ENCODE assay signal across 34 cellular contexts in genomic region chr16:53896711-53897110, GRCh38.
"Had no signal": no experiment of that assay in that cellular context is flagged by ENCODE, and none has a peak within 500 bp of the region (broad histone marks: within the 10 kb centered on the region; RNA-seq: fewer than 3 reads in every experiment).

No MANE protein-coding gene starts in this region.

- H3K4me1 Mint-ChIP-seq: activated B cell treated with CpG ODN at 0.5 μM for 24 hours had no signal

- H3K9me3 ChIP-seq: adrenal gland, body of pancreas, colonic mucosa, esophagus squamous epithelium, gastroesophageal sphincter, heart right ventricle had no signal

- H3K4me3 ChIP-seq: adrenal gland, body of pancreas, cardiac muscle cell, colonic mucosa, esophagus squamous epithelium, gastroesophageal sphincter, heart right ventricle, hepatocyte had no signal

- H3K36me3 ChIP-seq: adrenal gland, cardiac muscle cell, colonic mucosa, esophagus squamous epithelium, gastroesophageal sphincter, heart right ventricle, WERI-Rb-1 had no signal

- ATAC-seq: activated CD4-positive, CD25-positive, alpha-beta regulatory T cell treated with anti-CD3 and anti-CD28 coated beads, Interleukin-2, amount 50 U/mL, for 24 hours; activated CD8-positive, alpha-beta memory T cell treated with anti-CD3 and anti-CD28 coated beads, Interleukin-2, amount 10 ng/mL, durations not matched to agents 7 days and 5 days; activated CD8-positive, alpha-beta T cell treated with anti-CD3 and anti-CD28 coated beads, Interleukin-2, amount 10 ng/mL, durations not matched to agents 7 days and 5 days; activated naive CD8-positive, alpha-beta T cell treated with anti-CD3 and anti-CD28 coated beads, Interleukin-2, amount 50 U/mL, for 24 hours; body of pancreas; gastroesophageal sphincter; heart right ventricle; T-helper 17 cell had no signal

- H3K27ac Mint-ChIP-seq: activated B cell treated with CpG ODN at 0.5 μM for 24 hours; activated CD4-positive, alpha-beta memory T cell treated with anti-CD3 and anti-CD28 coated beads for 36 hours; activated CD8-positive, alpha-beta memory T cell treated with anti-CD3 and anti-CD28 coated beads, Interleukin-2, amount 10 ng/mL, durations not matched to agents 7 days and 5 days; activated CD8-positive, alpha-beta T cell treated with anti-CD3 and anti-CD28 coated beads, Interleukin-2, amount 10 ng/mL, durations not matched to agents 7 days and 5 days; activated naive CD4-positive, alpha-beta T cell treated with anti-CD3 and anti-CD28 coated beads for 36 hours; activated naive CD4-positive, alpha-beta T cell treated with anti-CD3 and anti-CD28 coated beads, Interleukin-2, amount 50 U/mL, for 24 hours; activated naive CD8-positive, alpha-beta T cell treated with anti-CD3 and anti-CD28 coated beads for 36 hours; activated naive CD8-positive, alpha-beta T cell treated with anti-CD3 and anti-CD28 coated beads, Interleukin-2, amount 50 U/mL, for 24 hours; activated T-helper 1 cell treated with anti-CD3 and anti-CD28 coated beads, Interleukin-12 subunit alpha, Interleukin-12 subunit beta, Interleukin-2, Interleukin-4 antibody, amounts not matched to agents 30 ng/mL and 10 ng/mL and 1 ng/mL, durations not matched to agents 14 hours and 24 hours and 36 hours; activated T-helper 2 cell treated with anti-CD3 and anti-CD28 coated beads, Interferon-gamma antibody, Interleukin-2, Interleukin-4, amounts not matched to agents 10 μg/mL and 5 μg/mL and 100 μg/mL, durations not matched to agents 14 hours and 24 hours and 36 hours; T-helper 17 cell; T-helper 2 cell treated with Interferon-gamma antibody and Interleukin-4, amounts not matched to agents 5 μg/mL and 100 μg/mL, for 36 hours had no signal

- DNase-seq: activated B cell treated with CpG ODN at 0.5 μM for 24 hours; activated CD4-positive, alpha-beta memory T cell treated with anti-CD3 and anti-CD28 coated beads for 36 hours; activated CD4-positive, alpha-beta T cell treated with anti-CD3 and anti-CD28 coated beads for 48 hours; activated CD8-positive, alpha-beta memory T cell treated with anti-CD3 and anti-CD28 coated beads, Interleukin-2, amount 10 ng/mL, durations not matched to agents 7 days and 5 days; activated CD8-positive, alpha-beta memory T cell treated with anti-CD3 and anti-CD28 coated beads, Interleukin-2, amount 50 U/mL, for 4 hours; activated CD8-positive, alpha-beta T cell treated with anti-CD3 and anti-CD28 coated beads, Interleukin-2, amount 10 ng/mL, durations not matched to agents 7 days and 5 days; activated effector memory CD4-positive, alpha-beta T cell treated with anti-CD3 and anti-CD28 coated beads, Interleukin-2, amount 50 U/mL, for 16 hours; activated naive CD4-positive, alpha-beta T cell treated with anti-CD3 and anti-CD28 coated beads for 36 hours; activated naive CD8-positive, alpha-beta T cell treated with anti-CD3 and anti-CD28 coated beads for 36 hours; activated naive CD8-positive, alpha-beta T cell treated with anti-CD3 and anti-CD28 coated beads, Interleukin-2, amount 50 U/mL, for 24 hours; activated T-cell treated with anti-CD3 and anti-CD28 coated beads, Interleukin-2, amount 50 U/mL, for 1 hour; activated T-cell treated with anti-CD3 and anti-CD28 coated beads, Interleukin-2, amount 50 U/mL, for 48 hours; adrenal gland; amygdala; aorta; body of pancreas; central memory CD4-positive, alpha-beta T cell; colonic mucosa; effector CD8-positive, alpha-beta T cell; esophagus squamous epithelium; foreskin melanocyte; heart right ventricle; T-helper 17 cell; T1000; WERI-Rb-1 had no signal

- H3K4me1 ChIP-seq: colonic mucosa had no signal

- H3K4me3 Mint-ChIP-seq: activated B cell treated with CpG ODN at 0.5 μM for 24 hours; activated CD4-positive, alpha-beta memory T cell treated with anti-CD3 and anti-CD28 coated beads for 36 hours; activated CD8-positive, alpha-beta memory T cell treated with anti-CD3 and anti-CD28 coated beads, Interleukin-2, amount 10 ng/mL, durations not matched to agents 7 days and 5 days; activated CD8-positive, alpha-beta T cell treated with anti-CD3 and anti-CD28 coated beads, Interleukin-2, amount 10 ng/mL, durations not matched to agents 7 days and 5 days; activated naive CD4-positive, alpha-beta T cell treated with anti-CD3 and anti-CD28 coated beads for 36 hours; activated naive CD4-positive, alpha-beta T cell treated with anti-CD3 and anti-CD28 coated beads, Interleukin-2, amount 50 U/mL, for 24 hours; activated naive CD8-positive, alpha-beta T cell treated with anti-CD3 and anti-CD28 coated beads for 36 hours; activated naive CD8-positive, alpha-beta T cell treated with anti-CD3 and anti-CD28 coated beads, Interleukin-2, amount 50 U/mL, for 24 hours; activated T-helper 1 cell treated with anti-CD3 and anti-CD28 coated beads, Interleukin-12 subunit alpha, Interleukin-12 subunit beta, Interleukin-2, Interleukin-4 antibody, amounts not matched to agents 30 ng/mL and 10 ng/mL and 1 ng/mL, durations not matched to agents 14 hours and 24 hours and 36 hours; T-helper 17 cell; T-helper 2 cell treated with Interferon-gamma antibody and Interleukin-4, amounts not matched to agents 5 μg/mL and 100 μg/mL, for 36 hours had no signal

- H3K9me3 Mint-ChIP-seq: activated B cell treated with CpG ODN at 0.5 μM for 24 hours; activated CD4-positive, alpha-beta memory T cell treated with anti-CD3 and anti-CD28 coated beads for 36 hours; activated naive CD4-positive, alpha-beta T cell treated with anti-CD3 and anti-CD28 coated beads for 36 hours; activated naive CD4-positive, alpha-beta T cell treated with anti-CD3 and anti-CD28 coated beads, Interleukin-2, amount 50 U/mL, for 24 hours; activated naive CD8-positive, alpha-beta T cell treated with anti-CD3 and anti-CD28 coated beads for 36 hours; activated naive CD8-positive, alpha-beta T cell treated with anti-CD3 and anti-CD28 coated beads, Interleukin-2, amount 50 U/mL, for 24 hours; activated T-helper 1 cell treated with anti-CD3 and anti-CD28 coated beads, Interleukin-12 subunit alpha, Interleukin-12 subunit beta, Interleukin-2, Interleukin-4 antibody, amounts not matched to agents 30 ng/mL and 10 ng/mL and 1 ng/mL, durations not matched to agents 14 hours and 24 hours and 36 hours; activated T-helper 2 cell treated with anti-CD3 and anti-CD28 coated beads, Interferon-gamma antibody, Interleukin-2, Interleukin-4, amounts not matched to agents 10 μg/mL and 5 μg/mL and 100 μg/mL, durations not matched to agents 14 hours and 24 hours and 36 hours; T-helper 2 cell treated with Interferon-gamma antibody and Interleukin-4, amounts not matched to agents 5 μg/mL and 100 μg/mL, for 36 hours had no signal

- H3K27me3 Mint-ChIP-seq: activated B cell treated with CpG ODN at 0.5 μM for 24 hours; activated CD4-positive, alpha-beta memory T cell treated with anti-CD3 and anti-CD28 coated beads for 36 hours; activated CD8-positive, alpha-beta memory T cell treated with anti-CD3 and anti-CD28 coated beads, Interleukin-2, amount 10 ng/mL, durations not matched to agents 7 days and 5 days; activated naive CD4-positive, alpha-beta T cell treated with anti-CD3 and anti-CD28 coated beads, Interleukin-2, amount 50 U/mL, for 24 hours; activated naive CD8-positive, alpha-beta T cell treated with anti-CD3 and anti-CD28 coated beads for 36 hours; activated naive CD8-positive, alpha-beta T cell treated with anti-CD3 and anti-CD28 coated beads, Interleukin-2, amount 50 U/mL, for 24 hours; T-helper 17 cell had no signal

- H3K27me3 ChIP-seq: adrenal gland, body of pancreas, cardiac muscle cell, colonic mucosa, esophagus squamous epithelium, gastroesophageal sphincter, heart right ventricle, hepatocyte had no signal

- H3K27ac ChIP-seq: adrenal gland, body of pancreas, colonic mucosa, epithelial cell of prostate, esophagus squamous epithelium, gastroesophageal sphincter, heart right ventricle, hepatocyte, WERI-Rb-1 had no signal

- H3K36me3 Mint-ChIP-seq: activated CD8-positive, alpha-beta memory T cell treated with anti-CD3 and anti-CD28 coated beads, Interleukin-2, amount 10 ng/mL, durations not matched to agents 7 days and 5 days had no signal
